Comparison of ENCODE assay signal across 8 cellular contexts in the genomic region with DNA sequence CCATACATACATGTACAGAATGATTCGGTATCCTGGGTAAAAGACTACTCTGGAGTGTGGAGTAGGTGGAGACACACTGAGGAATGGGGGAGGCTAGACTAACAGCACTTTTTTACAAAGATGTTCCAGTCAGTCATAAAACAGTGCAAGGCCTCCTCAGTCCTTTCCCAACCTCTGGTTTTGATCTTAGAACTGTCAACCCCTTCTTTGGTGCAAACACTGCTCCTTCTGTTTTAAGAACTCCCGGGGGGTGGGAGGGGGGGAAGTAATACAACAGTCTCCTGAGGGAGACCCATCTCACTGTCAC. TPM values are rescaled to one million over a fixed set of nuclear protein-coding genes. Genes with fewer than 3 reads are reported as not detected.
DNase-seq lines count a peak whose midpoint lies in the region; ATAC-seq and TF ChIP-seq lines count a peak whose summit lies in the region.

No MANE protein-coding gene starts in this region.

- H3K36me3 Mint-ChIP-seq in activated naive CD4-positive, alpha-beta T cell treated with anti-CD3 and anti-CD28 coated beads, Interleukin-2, amount 50 U/mL, for 24 hours: no peaks in the 10 kb centered on the region
- H3K36me3 Mint-ChIP-seq in MCF 10A (ENCODE audit: insufficient read depth, unreplicated experiment): no peaks in the 10 kb centered on the region

- H2BK15ac ChIP-seq in mesenchymal stem cell (ENCODE audit: low read depth, poor library complexity, severe bottlenecking): no peak overlapping the region

- H3K27me3 Mint-ChIP-seq in activated naive CD4-positive, alpha-beta T cell treated with anti-CD3 and anti-CD28 coated beads, Interleukin-2, amount 50 U/mL, for 24 hours: no peaks in the 10 kb centered on the region
- H3K27me3 Mint-ChIP-seq in MCF 10A (ENCODE audit: insufficient read depth, unreplicated experiment): no peaks in the 10 kb centered on the region

- H3K18ac ChIP-seq in mesenchymal stem cell (ENCODE audit: low read depth in 1 of 2, low read length in 2 of 2): peak overlapping the region in 1 of 2 experiments; percentile 61

- intact Hi-C loops in MCF 10A (cut with micrococcal nuclease): loop anchor here (1.0 kb wide), 1 partner anchor 27 kb away; no protein-coding TSS in a partner anchor
- intact Hi-C loops in uterus (cut with DNase I; ENCODE audit: low total_unique reads): no loop called here

- no peak overlapping the region for H3K27ac Mint-ChIP-seq in activated naive CD4-positive, alpha-beta T cell treated with anti-CD3 and anti-CD28 coated beads, Interleukin-2, amount 50 U/mL, for 24 hours
- H3K27ac Mint-ChIP-seq in MCF 10A (ENCODE audit: low read depth, unreplicated experiment): peak overlapping the region; percentile 63

- no peak overlapping the region for H2BK12ac ChIP-seq in mesenchymal stem cell (ENCODE audit: low read length in 2 of 2)

- H3K27ac ChIP-seq in mesenchymal stem cell (ENCODE audit: low read length, poor library complexity, severe bottlenecking) (peak overlapping the region; percentile 82), uterus (peak overlapping the region; percentile 85 to 86)

- no peak overlapping the region for H3K23ac ChIP-seq in mesenchymal stem cell (ENCODE audit: low read length in 2 of 2)

- H3K4me1 ChIP-seq in mesenchymal stem cell (ENCODE audit: control insufficient read depth, insufficient read depth, low read depth, low read length): peaks cover 16% of the 10 kb centered on the region
- peaks cover 0 to 13% of the 10 kb centered on the region in 2 donors for H3K4me1 ChIP-seq in uterus

- H3K4me2 ChIP-seq in mesenchymal stem cell (ENCODE audit: low read length, poor library complexity, severe bottlenecking): peak overlapping the region; percentile 91

- WGBS in mesenchymal stem cell: 14% methylated on average over 2 of the region's 2 CpGs

- no peaks in the 10 kb centered on the region for H3K9me3 ChIP-seq in mesenchymal stem cell (ENCODE audit: control insufficient read depth, low read length)
- no peaks in the 10 kb centered on the region for H3K9me3 ChIP-seq in uterus

- no peak for TF ChIP-seq CTCF in MCF 10A (IDR thresholded peaks at IDR 0.05; ENCODE audit: unreplicated experiment)
- no peak for TF ChIP-seq CTCF in uterus (IDR thresholded peaks at IDR 0.05)

- H3K79me1 ChIP-seq in mesenchymal stem cell (replicated peaks; ENCODE audit: low read length, poor library complexity, severe bottlenecking): no peaks in the 10 kb centered on the region

- peak overlapping the region; percentile 5 for H2BK5ac ChIP-seq in mesenchymal stem cell (ENCODE audit: low read depth, low read length, poor library complexity, severe bottlenecking)

- DNase-seq in activated naive CD4-positive, alpha-beta T cell treated with anti-CD3 and anti-CD28 coated beads, Interleukin-2, amount 50 U/mL, for 16 hours: no peak
- DNase-seq in MCF 10A (ENCODE audit: unreplicated experiment) (no peak), mesenchymal stem cell (no peak), uterus (no peak), AG20443 (ENCODE audit: low spot score) (no peak)
- no peak for DNase-seq in stimulated activated naive CD4-positive, alpha-beta T cell treated with Interleukin-2 at 50 U/mL for 16 hours (lab: John Stamatoyannopoulos, UW)

- peak overlapping the region; percentile 93 for H3K4me3 Mint-ChIP-seq in activated naive CD4-positive, alpha-beta T cell treated with anti-CD3 and anti-CD28 coated beads, Interleukin-2, amount 50 U/mL, for 24 hours
- peak overlapping the region; percentile 94 for H3K4me3 Mint-ChIP-seq in MCF 10A (ENCODE audit: unreplicated experiment)

- H3K36me3 ChIP-seq in mesenchymal stem cell (ENCODE audit: control insufficient read depth in 1 of 2, insufficient read depth in 2 of 2, low read depth in 1 of 2, low read length in 2 of 2) (no peaks in the 10 kb centered on the region), uterus (no peaks in the 10 kb centered on the region)

- H4K8ac ChIP-seq in mesenchymal stem cell (ENCODE audit: low read length): no peak overlapping the region

- H3K27me3 ChIP-seq in mesenchymal stem cell (ENCODE audit: control insufficient read depth in 1 of 2, insufficient read depth in 1 of 2, low read length in 2 of 2) (peaks cover 0 to 14% of the 10 kb centered on the region in 2 experiments), uterus (no peaks in the 10 kb centered on the region)

- H3K4me1 Mint-ChIP-seq in activated naive CD4-positive, alpha-beta T cell treated with anti-CD3 and anti-CD28 coated beads, Interleukin-2, amount 50 U/mL, for 24 hours: peaks cover 26% of the 10 kb centered on the region
- peaks cover 13% of the 10 kb centered on the region for H3K4me1 Mint-ChIP-seq in MCF 10A (ENCODE audit: insufficient read depth, unreplicated experiment)

- no peak for TF ChIP-seq POLR2A in uterus (IDR thresholded peaks at IDR 0.05)

- H3K4me3 ChIP-seq in mesenchymal stem cell (ENCODE audit: insufficient read depth in 1 of 2, low read depth in 1 of 2, low read length in 2 of 2): peak overlapping the region in 1 of 2 experiments; percentile 85
- H3K4me3 ChIP-seq in uterus: peak overlapping the region; percentile 37 to 55

- CTCF ChIA-PET in MCF 10A (lab: Yijun Ruan, JAX): no interaction called here

- no peak overlapping the region for H2AFZ ChIP-seq in mesenchymal stem cell (ENCODE audit: low read depth, low read length)

- H3K9me3 Mint-ChIP-seq in activated naive CD4-positive, alpha-beta T cell treated with anti-CD3 and anti-CD28 coated beads, Interleukin-2, amount 50 U/mL, for 24 hours: no peaks in the 10 kb centered on the region
- no peaks in the 10 kb centered on the region for H3K9me3 Mint-ChIP-seq in MCF 10A (ENCODE audit: unreplicated experiment)

- BruUV-seq in MCF 10A (replicated peaks; lab: Mats Ljungman, UMichigan): no TSS peak

- H2AK5ac ChIP-seq in mesenchymal stem cell (ENCODE audit: low read length, severe bottlenecking): no peak overlapping the region

- ATAC-seq in HG03095 (IDR thresholded peaks at IDR 0.05; ENCODE audit: unreplicated experiment): no peak

- peak overlapping the region; percentile 35 for H2BK120ac ChIP-seq in mesenchymal stem cell (ENCODE audit: low read depth, low read length)

- no peak overlapping the region for H3K14ac ChIP-seq in mesenchymal stem cell (ENCODE audit: low read length in 2 of 2)

- H4K91ac ChIP-seq in mesenchymal stem cell (ENCODE audit: low read length): no peak overlapping the region

- H3K4ac ChIP-seq in mesenchymal stem cell (ENCODE audit: low read depth in 1 of 2, low read length in 2 of 2): no peak overlapping the region

- POLR2A ChIA-PET in MCF 10A (lab: Yijun Ruan, JAX): interaction anchor here (0.5 to 8.1 kb wide), 4 partner anchors 9 to 238 kb away, joined by 3 to 60 read pairs (median 14); a partner anchor contains a TSS

- H3K9ac ChIP-seq in mesenchymal stem cell (ENCODE audit: low read length): peak overlapping the region; percentile 94

RNA-seq across cellular contexts. Expression of a gene that starts 7.5 kb away (rescaled TPM):
- 0.09 and 0.17 TPM in 2 replicates for total RNA-seq in MCF 10A (2022)
- 40.8 TPM for polyA plus RNA-seq in mesenchymal stem cell (2013, experiment 1 of 2)
- 38.2 TPM for polyA plus RNA-seq in mesenchymal stem cell (2013, experiment 2 of 2)
- 10 to 100 TPM in 3 of 4 donors, 1 to 10 TPM in 1; 5.9 to 27.6 (median 12.8) TPM for total RNA-seq in uterus

RNA-seq across cellular contexts. Expression of a gene that starts 16.9 kb away (rescaled TPM):
- total RNA-seq in MCF 10A (2022) (38.8 and 53.5 TPM in 2 replicates), uterus (100 to 1,000 TPM in 1 of 4 donors, 10 to 100 TPM in 3; 30.2 to 150 (median 51.4) TPM)
- 25.7 TPM for polyA plus RNA-seq in mesenchymal stem cell (2013, experiment 1 of 2)
- 21.9 TPM for polyA plus RNA-seq in mesenchymal stem cell (2013, experiment 2 of 2)
